ENCODE assay signal across 7 cellular contexts in genomic region chr3:56347219-56347871, GRCh38.
DNase-seq lines count a peak whose midpoint lies in the region; ATAC-seq and TF ChIP-seq lines count a peak whose summit lies in the region.

No MANE protein-coding gene starts in this region.

- TF ChIP-seq RAD21 in liver (IDR thresholded peaks at IDR 0.05), result peak; percentile 78 to 79

- ATAC-seq in activated CD8-positive, alpha-beta T cell treated with anti-CD3 and anti-CD28 coated beads, Interleukin-2, amount 10 ng/mL, durations not matched to agents 7 days and 5 days, result peak; percentile 39
- no peak for ATAC-seq in GM18498 (IDR thresholded peaks at IDR 0.05; ENCODE audit: unreplicated experiment)

- H3K9me3 ChIP-seq in liver (ENCODE audit: control insufficient read depth in 4 of 4, low read length in 3 of 4), result no peaks in the 10 kb centered on the region

- no peaks in the 10 kb centered on the region for H3K36me3 Mint-ChIP-seq in activated CD8-positive, alpha-beta T cell treated with anti-CD3 and anti-CD28 coated beads, Interleukin-2, amount 10 ng/mL, durations not matched to agents 7 days and 5 days (ENCODE audit: low read depth)

- no peaks in the 10 kb centered on the region for H3K36me3 ChIP-seq in liver (ENCODE audit: control insufficient read depth in 4 of 4, insufficient read depth in 3 of 4, low read depth in 1 of 4, low read length in 3 of 4)

- H3K9me3 Mint-ChIP-seq in activated CD8-positive, alpha-beta T cell treated with anti-CD3 and anti-CD28 coated beads, Interleukin-2, amount 10 ng/mL, durations not matched to agents 7 days and 5 days (ENCODE audit: insufficient read depth), result no peaks in the 10 kb centered on the region

- TF ChIP-seq CTCF in GM10248 (IDR thresholded peaks at IDR 0.05; ENCODE audit: control extremely low read depth, extremely low read depth, low read depth, missing control alignments), result peak; percentile 14
- TF ChIP-seq CTCF in liver (IDR thresholded peaks at IDR 0.05; ENCODE audit: low read depth, low read length, missing input control), result peak; percentile 56

- no peaks in the 10 kb centered on the region for H3K4me1 Mint-ChIP-seq in activated CD8-positive, alpha-beta T cell treated with anti-CD3 and anti-CD28 coated beads, Interleukin-2, amount 10 ng/mL, durations not matched to agents 7 days and 5 days (ENCODE audit: low read depth)

- CTCF ChIA-PET in GM10248 (lab: Yijun Ruan, JAX), result interaction anchor here (0.8 to 1.7 kb wide), 13 partner anchors 8 to 1108 kb away, joined by 3 to 9 read pairs (median 4); no protein-coding TSS in a partner anchor
- CTCF ChIA-PET in activated CD8-positive, alpha-beta T cell treated with anti-CD3 and anti-CD28 coated beads, Interleukin-2, amount 10 ng/mL, durations not matched to agents 7 days and 5 days (lab: Charles Lee), result interaction anchor here (0.7 to 1.8 kb wide), 7 partner anchors 9 to 103 kb away, joined by 3 to 7 read pairs (median 3); no protein-coding TSS in a partner anchor

- H3K4me3 ChIP-seq in Jurkat, Clone E6-1 (ENCODE audit: low read length), result no peak overlapping the region
- H3K4me3 ChIP-seq in liver (ENCODE audit: low read depth in 1 of 3, low read length in 3 of 3), result no peak overlapping the region

- H3K4me3 Mint-ChIP-seq in activated CD8-positive, alpha-beta T cell treated with anti-CD3 and anti-CD28 coated beads, Interleukin-2, amount 10 ng/mL, durations not matched to agents 7 days and 5 days, result no peak overlapping the region

- no peak overlapping the region for H3K27ac Mint-ChIP-seq in activated CD8-positive, alpha-beta T cell treated with anti-CD3 and anti-CD28 coated beads, Interleukin-2, amount 10 ng/mL, durations not matched to agents 7 days and 5 days

- H3K4me1 ChIP-seq in liver (ENCODE audit: control insufficient read depth in 4 of 4, insufficient read depth in 4 of 4, low read length in 3 of 4), result peaks cover 0 to 4% (median 0%) of the 10 kb centered on the region in 4 donors

- no peak overlapping the region for H3K27ac ChIP-seq in liver (ENCODE audit: low read depth in 1 of 2, low read length in 2 of 2)

- H3K27me3 ChIP-seq in liver (ENCODE audit: control insufficient read depth in 4 of 4, insufficient read depth in 4 of 4, low read length in 3 of 4), result no peaks in the 10 kb centered on the region

- POLR2A ChIA-PET in GM10248 (lab: Yijun Ruan, JAX), result no interaction called here
- POLR2A ChIA-PET in activated CD8-positive, alpha-beta T cell treated with anti-CD3 and anti-CD28 coated beads, Interleukin-2, amount 10 ng/mL, durations not matched to agents 7 days and 5 days (lab: Charles Lee), result no interaction called here

- WGBS in liver, result 25% methylated on average over 5 of the region's 5 CpGs

- DNase-seq in GM10248 (ENCODE audit: extremely low spot score) (no peak), SW480 (ENCODE audit: low spot score) (no peak)
- peak; percentile 61 for DNase-seq in Jurkat, Clone E6-1 (ENCODE audit: low read depth, low spot score)
- DNase-seq in activated CD8-positive, alpha-beta T cell treated with anti-CD3 and anti-CD28 coated beads, Interleukin-2, amount 10 ng/mL, durations not matched to agents 7 days and 5 days, result peak; percentile 52
- DNase-seq in stimulated activated naive CD4-positive, alpha-beta T cell (lab: John Stamatoyannopoulos, UW), result no peak

- H3K27me3 Mint-ChIP-seq in activated CD8-positive, alpha-beta T cell treated with anti-CD3 and anti-CD28 coated beads, Interleukin-2, amount 10 ng/mL, durations not matched to agents 7 days and 5 days (ENCODE audit: low read depth), result peaks cover 2% of the 10 kb centered on the region

- no peak overlapping the region for H3K9ac ChIP-seq in liver (ENCODE audit: low read depth in 1 of 2, low read length in 2 of 2)

TF ChIP-seq in liver, 16 proteins besides CTCF, POLR2A, EP300 and RAD21:
- TF ChIP-seq HNF4A (conservative IDR thresholded peaks at IDR 0.05) (no peak), REST (IDR thresholded peaks at IDR 0.05) (peak; percentile 26)

Comparison
In these comparisons a context has a peak if more than half of its experiments do, and no peak if none do; other contexts are left out.
1. DNase-seq: peak in Jurkat, Clone E6-1 (single experiment) and activated CD8-positive, alpha-beta T cell treated with anti-CD3 and anti-CD28 coated beads, Interleukin-2, amount 10 ng/mL, durations not matched to agents 7 days and 5 days (single experiment); none in GM10248 (single experiment), stimulated activated naive CD4-positive, alpha-beta T cell (0 of 6) and SW480 (single experiment).